ENCODE assay signal across 5 cellular contexts in the genomic region with DNA sequence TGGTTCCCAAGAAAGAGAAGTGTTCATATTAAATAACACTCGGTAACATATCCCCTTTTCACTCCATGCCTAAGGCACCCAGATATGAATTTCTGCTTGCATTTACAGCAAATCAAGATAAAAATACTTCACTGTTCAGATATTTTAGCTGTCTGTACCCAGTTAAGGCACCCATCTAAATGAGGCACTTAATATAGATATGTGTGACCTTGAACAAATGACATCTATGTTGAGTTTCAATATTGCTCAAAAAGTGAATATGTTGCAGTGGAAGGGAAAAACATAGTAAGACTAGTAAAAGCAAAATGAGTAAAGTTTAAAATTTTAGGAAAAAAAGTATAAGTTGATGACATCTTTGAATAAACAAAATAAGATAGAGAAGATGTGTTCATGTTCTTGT.
"Had no signal": no experiment of that assay in that cellular context is flagged by ENCODE, and none has a peak within 500 bp of the region (broad histone marks: within the 10 kb centered on the region; RNA-seq: fewer than 3 reads in every experiment).

No MANE protein-coding gene starts in this region.

- H3K27ac Mint-ChIP-seq: GM23338, H9 had no signal

- ATAC-seq: GM23338, K562 had no signal

- H3K4me3 Mint-ChIP-seq: GM23338, H9 had no signal

- H3K4me1 Mint-ChIP-seq: H9 had no signal

- DNase-seq: H9, HCEC 1CT, IMR-90 had no signal
